In genomic region chr2:17752281-17752680, GRCh38 we compare ENCODE assay signal across 8 cellular contexts. TPM values are rescaled to one million over a fixed set of nuclear protein-coding genes. Genes with fewer than 3 reads are reported as not detected.
A peak's percentile ranks its signal among the peaks of the same experiment; 100 is the strongest.
DNase-seq lines count a peak whose midpoint lies in the region; ATAC-seq and TF ChIP-seq lines count a peak whose summit lies in the region.

No MANE protein-coding gene starts in this region.

- H3K36me3 Mint-ChIP-seq in activated T-cell treated with anti-CD3 and anti-CD28 coated beads, Interleukin-2, amount 50 U/mL, for 72 hours (ENCODE audit: insufficient read depth in 2 of 2): peaks cover 3 to 5% of the 10 kb centered on the region in 2 donors
- no peaks in the 10 kb centered on the region for H3K36me3 Mint-ChIP-seq in endodermal cell (ENCODE audit: low read depth)
- no peaks in the 10 kb centered on the region for H3K36me3 Mint-ChIP-seq in stimulated activated memory B cell treated with anti-CD40 and anti-IgM and Interleukin-4, amounts not matched to agents 10 μg/mL and 1 μg/mL and 100 μg/mL, for 72 hours

- no peak overlapping the region for H3K4ac ChIP-seq in IMR-90 (ENCODE audit: low read depth, low read length)

- H3K9me3 Mint-ChIP-seq in activated T-cell treated with anti-CD3 and anti-CD28 coated beads, Interleukin-2, amount 50 U/mL, for 72 hours: no peaks in the 10 kb centered on the region
- H3K9me3 Mint-ChIP-seq in endodermal cell: no peaks in the 10 kb centered on the region
- H3K9me3 Mint-ChIP-seq in stimulated activated memory B cell treated with anti-CD40 and anti-IgM and Interleukin-4, amounts not matched to agents 10 μg/mL and 1 μg/mL and 100 μg/mL, for 72 hours: no peaks in the 10 kb centered on the region

- H3K14ac ChIP-seq in IMR-90 (replicated peaks; ENCODE audit: low read depth, low read length): no peak overlapping the region

- H4K5ac ChIP-seq in IMR-90 (ENCODE audit: low read depth, low read length): no peak overlapping the region

- H3K23ac ChIP-seq in IMR-90 (ENCODE audit: low read depth, low read length): no peak overlapping the region

- H3K36me3 ChIP-seq in IMR-90 (ENCODE audit: control insufficient read depth, insufficient read depth, low read length) (no peaks in the 10 kb centered on the region), endodermal cell (ENCODE audit: control insufficient read depth, insufficient read depth, low read length) (no peaks in the 10 kb centered on the region)

- peak overlapping the region; percentile 84 to 98 for H3K4me3 Mint-ChIP-seq in activated T-cell treated with anti-CD3 and anti-CD28 coated beads, Interleukin-2, amount 50 U/mL, for 72 hours
- H3K4me3 Mint-ChIP-seq in endodermal cell: peak overlapping the region; percentile 93
- H3K4me3 Mint-ChIP-seq in stimulated activated memory B cell treated with anti-CD40 and anti-IgM and Interleukin-4, amounts not matched to agents 10 μg/mL and 1 μg/mL and 100 μg/mL, for 72 hours: peak overlapping the region; percentile 99

- no peaks in the 10 kb centered on the region for H3K27me3 ChIP-seq in IMR-90 (ENCODE audit: control insufficient read depth, insufficient read depth, low read length)
- no peaks in the 10 kb centered on the region for H3K27me3 ChIP-seq in endodermal cell (ENCODE audit: control insufficient read depth, insufficient read depth, low read length, poor library complexity, severe bottlenecking)

- no peak overlapping the region for H2AK9ac ChIP-seq in IMR-90 (replicated peaks; ENCODE audit: low read depth, low read length, poor library complexity)

- no peak overlapping the region for H4K91ac ChIP-seq in IMR-90 (ENCODE audit: insufficient read depth, low read depth, low read length)

- H2AFZ ChIP-seq in IMR-90 (replicated peaks; ENCODE audit: low read length, poor library complexity): no peak overlapping the region

- POLR2A ChIA-PET in IMR-90 (lab: Charles Lee; ENCODE audit: unreplicated experiment): no interaction called here

- no peak overlapping the region for H3K56ac ChIP-seq in IMR-90 (ENCODE audit: extremely low read depth, insufficient read depth, low read length)

- H3K4me3 ChIP-seq in IMR-90 (ENCODE audit: insufficient read depth, low read depth, low read length): no peak overlapping the region
- peak overlapping the region; percentile 87 for H3K4me3 ChIP-seq in endodermal cell (ENCODE audit: low read length)

- peaks cover 37% of the 10 kb centered on the region for H3K4me1 Mint-ChIP-seq in activated T-cell treated with anti-CD3 and anti-CD28 coated beads, Interleukin-2, amount 50 U/mL, for 72 hours (ENCODE audit: low read depth)
- H3K4me1 Mint-ChIP-seq in endodermal cell: peaks cover 27% of the 10 kb centered on the region
- peaks cover 49% of the 10 kb centered on the region for H3K4me1 Mint-ChIP-seq in stimulated activated memory B cell treated with anti-CD40 and anti-IgM and Interleukin-4, amounts not matched to agents 10 μg/mL and 1 μg/mL and 100 μg/mL, for 72 hours

- peak overlapping the region; percentile 45; the same call in 1 of the 2 replicates for H3K4me2 ChIP-seq in IMR-90 (ENCODE audit: low read depth, low read length)

- TF ChIP-seq CTCF in IMR-90 (conservative IDR thresholded peaks at IDR 0.05; ENCODE audit: low read depth, low read length) (no peak), endodermal cell (conservative IDR thresholded peaks at IDR 0.05) (no peak)

- no peaks in the 10 kb centered on the region; the same call in 1 of the 2 replicates for H4K20me1 ChIP-seq in IMR-90 (ENCODE audit: insufficient read depth, low read length)

- dilution Hi-C loops in IMR-90 (cut with HindIII; ENCODE audit: low sequenced_read_pairs, unreplicated experiment): no loop called here

- H3K79me1 ChIP-seq in IMR-90 (ENCODE audit: low read depth in 1 of 2, low read length in 2 of 2): peaks cover 11 to 21% of the 10 kb centered on the region in 2 experiments; a peak in 3 of 4 replicates

- H2BK20ac ChIP-seq in IMR-90 (ENCODE audit: low read depth, low read length): no peak overlapping the region

- no peaks in the 10 kb centered on the region for H3K27me3 Mint-ChIP-seq in activated T-cell treated with anti-CD3 and anti-CD28 coated beads, Interleukin-2, amount 50 U/mL, for 72 hours (ENCODE audit: low read depth)
- no peaks in the 10 kb centered on the region for H3K27me3 Mint-ChIP-seq in endodermal cell (ENCODE audit: insufficient read depth)
- H3K27me3 Mint-ChIP-seq in stimulated activated memory B cell treated with anti-CD40 and anti-IgM and Interleukin-4, amounts not matched to agents 10 μg/mL and 1 μg/mL and 100 μg/mL, for 72 hours: no peaks in the 10 kb centered on the region

- H2BK15ac ChIP-seq in IMR-90 (ENCODE audit: low read depth, low read length): no peak overlapping the region

- in situ Hi-C loops in IMR-90 (cut with MboI; ENCODE audit: low sequenced_read_pairs) (no loop called here), G401 (cut with HindIII; ENCODE audit: low sequenced_read_pairs) (no loop called here)

- H3K9ac ChIP-seq in IMR-90 (ENCODE audit: low read depth, low read length) (no peak overlapping the region), endodermal cell (ENCODE audit: extremely low read depth, low read length, poor library complexity, severe bottlenecking) (no peak overlapping the region)

- TSS peak; percentile 22 for BruUV-seq in IMR-90 (replicated peaks; lab: Mats Ljungman, UMichigan)

- H3K9me3 ChIP-seq in IMR-90 (ENCODE audit: control insufficient read depth, insufficient read depth, low read length) (no peaks in the 10 kb centered on the region), endodermal cell (ENCODE audit: control insufficient read depth, low read length) (no peaks in the 10 kb centered on the region)

- no peak for TF ChIP-seq RAD21 in IMR-90 (IDR thresholded peaks at IDR 0.05; ENCODE audit: low read length)

- CTCF ChIA-PET in IMR-90 (lab: Yijun Ruan, JAX): no interaction called here

- H3K27ac Mint-ChIP-seq in activated T-cell treated with anti-CD3 and anti-CD28 coated beads, Interleukin-2, amount 50 U/mL, for 72 hours: peak overlapping the region; percentile 94
- no peak overlapping the region for H3K27ac Mint-ChIP-seq in endodermal cell
- peak overlapping the region; percentile 98 for H3K27ac Mint-ChIP-seq in stimulated activated memory B cell treated with anti-CD40 and anti-IgM and Interleukin-4, amounts not matched to agents 10 μg/mL and 1 μg/mL and 100 μg/mL, for 72 hours

- no peak overlapping the region for H2BK5ac ChIP-seq in IMR-90 (ENCODE audit: low read depth, low read length, poor library complexity, severe bottlenecking)

- no peak for TF ChIP-seq POLR2A in IMR-90 (IDR thresholded peaks at IDR 0.05; ENCODE audit: low read depth, low read length)

- H3K4me1 ChIP-seq in IMR-90 (ENCODE audit: control insufficient read depth, insufficient read depth, low read length) (no peaks in the 10 kb centered on the region), endodermal cell (ENCODE audit: control insufficient read depth, insufficient read depth, low read length) (peaks cover 3% of the 10 kb centered on the region)

- H2BK120ac ChIP-seq in IMR-90 (ENCODE audit: low read depth, low read length): no peak overlapping the region

- no peak overlapping the region for H2AK5ac ChIP-seq in IMR-90 (ENCODE audit: low read depth, low read length)

- DNase-seq in activated T-cell treated with anti-CD3 and anti-CD28 coated beads, Interleukin-2, amount 50 U/mL, for 72 hours: no peak
- no peak for DNase-seq in activated T-cell treated with anti-CD3 and anti-CD28 coated beads for 4 hours
- DNase-seq in IMR-90: no peak
- DNase-seq in endodermal cell: no peak
- DNase-seq in G401 (ENCODE audit: low spot score): no peak
- no peak for DNase-seq in iPS-NIHi7 (ENCODE audit: extremely low spot score)
- no peak for DNase-seq in GM03348 (ENCODE audit: low spot score)

- H4K8ac ChIP-seq in IMR-90 (ENCODE audit: low read depth in 2 of 2, low read length in 2 of 2): no peak overlapping the region

- H3K18ac ChIP-seq in IMR-90 (ENCODE audit: low read depth, low read length): no peak overlapping the region

- no CpG with 5 or more reads among the region's 4 CpGs for WGBS in IMR-90 (ENCODE audit: extremely low coverage in 2 of 2, insufficient read length in 1 of 2), 2 experiments
- WGBS in endodermal cell (ENCODE audit: insufficient coverage in 1 of 2, insufficient read length in 1 of 2), 2 experiments: 54 to 74% methylated on average over 2 to 4 of the region's 4 CpGs

- ATAC-seq in activated T-cell treated with anti-CD3 and anti-CD28 coated beads, Interleukin-2, amount 50 U/mL, for 72 hours (replicated peaks in 1 of 2): no peak
- no peak for ATAC-seq in IMR-90 (ENCODE audit: low read depth)
- ATAC-seq in stimulated activated memory B cell treated with anti-CD40 and anti-IgM and Interleukin-4, amounts not matched to agents 10 μg/mL and 1 μg/mL and 100 μg/mL, for 72 hours: peak; percentile 43

- intact Hi-C loops in IMR-90 (cut with micrococcal nuclease): no loop called here

- no peaks in the 10 kb centered on the region; the same call in 1 of the 2 replicates for H3K9me1 ChIP-seq in IMR-90 (ENCODE audit: insufficient read depth, low read length)

- no peak overlapping the region for H3K27ac ChIP-seq in IMR-90 (ENCODE audit: insufficient read depth, low read length)
- H3K27ac ChIP-seq in endodermal cell (ENCODE audit: low read depth, low read length): no peak overlapping the region

TF ChIP-seq in IMR-90, 13 proteins besides CTCF, POLR2A, EP300 and RAD21 (continues in another document):
- TF ChIP-seq FOS (IDR thresholded peaks at IDR 0.05; ENCODE audit: low read depth, low read length): no peak
- TF ChIP-seq RFX5 (IDR thresholded peaks at IDR 0.05; ENCODE audit: low read depth, low read length): no peak
- TF ChIP-seq SMC3 (IDR thresholded peaks at IDR 0.05; ENCODE audit: low read depth, low read length): no peak
- TF ChIP-seq MAFK (IDR thresholded peaks at IDR 0.05; ENCODE audit: low read depth, low read length): no peak
- TF ChIP-seq NFE2L2 (IDR thresholded peaks at IDR 0.05; ENCODE audit: low read depth, low read length): no peak

RNA-seq across cellular contexts. Expression of gene SMC6, which starts 1.3 kb away (rescaled TPM):
- total RNA-seq in activated T-cell treated with anti-CD3 and anti-CD28 coated beads, Interleukin-2, amount 50 U/mL, for 72 hours: 10 to 100 TPM; 25.1 to 31.0 TPM
- total RNA-seq in IMR-90 (2012; rRNA removed) (10.4 and 18.3 TPM in 2 replicates), endodermal cell (10 to 100 TPM; 38.3 to 48.3 TPM)
- polyA plus RNA-seq in IMR-90 (2012; rRNA removed): 5.2 and 6.5 TPM in 2 replicates
- polyA plus RNA-seq in IMR-90 (2012; cell fraction: cytosol; rRNA removed): 0.58 and 0.68 TPM in 2 replicates
- 1.5 and 12.9 TPM in 2 replicates for polyA plus RNA-seq in IMR-90 (2012; cell fraction: nucleus; rRNA removed; ENCODE audit: low replicate concordance)
- polyA plus RNA-seq in endodermal cell (2013, experiment 1 of 2): 26.9 TPM
- 27.0 TPM for polyA plus RNA-seq in endodermal cell (2013, experiment 2 of 2)
- 16.1 and 32.7 TPM in 2 replicates for total RNA-seq in G401 (2014; rRNA removed; shearing (Covaris generic))

RNA-seq across cellular contexts. Expression of gene GEN1, which starts 1.7 kb away (rescaled TPM):
- total RNA-seq in activated T-cell treated with anti-CD3 and anti-CD28 coated beads, Interleukin-2, amount 50 U/mL, for 72 hours: 10 to 100 TPM; 33.1 to 35.2 TPM
- total RNA-seq in IMR-90 (2012; rRNA removed): 7.9 and 18.1 TPM in 2 replicates
- polyA plus RNA-seq in IMR-90 (2012; rRNA removed): 4.4 and 8.3 TPM in 2 replicates
- polyA plus RNA-seq in IMR-90 (2012; cell fraction: cytosol; rRNA removed): 0.24 and 0.37 TPM in 2 replicates
- polyA plus RNA-seq in IMR-90 (2012; cell fraction: nucleus; rRNA removed; ENCODE audit: low replicate concordance): 6.6 and 25.3 TPM in 2 replicates
- 10 to 100 TPM; 24.5 to 34.5 TPM for total RNA-seq in endodermal cell
- 12.6 TPM for polyA plus RNA-seq in endodermal cell (2013, experiment 1 of 2)
- 16.9 TPM for polyA plus RNA-seq in endodermal cell (2013, experiment 2 of 2)
- total RNA-seq in G401 (2014; rRNA removed; shearing (Covaris generic)): 8.7 and 15.9 TPM in 2 replicates
